16 cellular contexts compared by ENCODE assay signal in genomic region chr7:27139335-27140107, GRCh38. TPM values are rescaled to one million over a fixed set of nuclear protein-coding genes. Genes with fewer than 3 reads are reported as not detected.
DNase-seq lines count a peak whose midpoint lies in the region; ATAC-seq and TF ChIP-seq lines count a peak whose summit lies in the region.
"Had no signal": no experiment of that assay in that cellular context is flagged by ENCODE, and none has a peak within 500 bp of the region (broad histone marks: within the 10 kb centered on the region; RNA-seq: fewer than 3 reads in every experiment).

No MANE protein-coding gene starts in this region.

- H3K36me3 ChIP-seq in GM23338 (ENCODE audit: insufficient read depth) = no peaks in the 10 kb centered on the region
- no peaks in the 10 kb centered on the region for H3K36me3 ChIP-seq in effector memory CD4-positive, alpha-beta T cell (ENCODE audit: control insufficient read depth, insufficient read depth, low read length)

- no peaks in the 10 kb centered on the region for H3K9me2 ChIP-seq in GM23338 (ENCODE audit: insufficient read depth)

- H3K4me1 ChIP-seq in GM23338 (ENCODE audit: insufficient read depth) = peaks cover 31% of the 10 kb centered on the region
- H3K4me1 ChIP-seq in effector memory CD4-positive, alpha-beta T cell (ENCODE audit: control insufficient read depth, insufficient read depth, low read length, poor library complexity, severe bottlenecking) = no peaks in the 10 kb centered on the region

- peaks cover 44% of the 10 kb centered on the region for H3F3A ChIP-seq in GM23338 (replicated peaks; ENCODE audit: low read depth)

- CTCF ChIA-PET in MCF 10A (lab: Yijun Ruan, JAX) (interaction anchor here (0.6 to 6.7 kb wide), 9 partner anchors 11 to 476 kb away, joined by 3 to 190 read pairs (median 3); no protein-coding TSS in a partner anchor), GM10248 (lab: Yijun Ruan, JAX) (no interaction called here)

- H3K9me3 ChIP-seq in effector memory CD4-positive, alpha-beta T cell (ENCODE audit: control insufficient read depth, low read length) = no peaks in the 10 kb centered on the region

- H3K27ac Mint-ChIP-seq in GM23338 = no peak overlapping the region
- H3K27ac Mint-ChIP-seq in MCF 10A (ENCODE audit: low read depth, unreplicated experiment) = peak overlapping the region; percentile 99
- H3K27ac Mint-ChIP-seq: activated naive CD4-positive, alpha-beta T cell treated with anti-CD3 and anti-CD28 coated beads, Interleukin-2, amount 50 U/mL, for 24 hours had no signal

- H3K4me3 Mint-ChIP-seq in GM23338 = no peak overlapping the region; the same call in 2 of the 3 replicates
- H3K4me3 Mint-ChIP-seq in MCF 10A (ENCODE audit: unreplicated experiment) = peak overlapping the region; percentile 100
- H3K4me3 Mint-ChIP-seq: activated CD4-positive, alpha-beta memory T cell treated with anti-CD3 and anti-CD28 coated beads for 36 hours; activated naive CD4-positive, alpha-beta T cell treated with anti-CD3 and anti-CD28 coated beads, Interleukin-2, amount 50 U/mL, for 24 hours had no signal

- POLR2A ChIA-PET in MCF 10A (lab: Yijun Ruan, JAX) = interaction anchor here (0.6 to 7.2 kb wide), 20 partner anchors 8 to 935 kb away, joined by 3 to 459 read pairs (median 32); partner anchors contain the start of genes HOXA1, HOXA4, HOXA9 and SKAP2
- POLR2A ChIA-PET in GM10248 (lab: Yijun Ruan, JAX) = no interaction called here

- H2AFZ ChIP-seq in GM23338 = peak overlapping the region; percentile 89

- TF ChIP-seq CTCF in GM23338 (conservative IDR thresholded peaks at IDR 0.05; ENCODE audit: low read depth in 2 of 2) = no peak
- TF ChIP-seq CTCF in MCF 10A (IDR thresholded peaks at IDR 0.05; ENCODE audit: unreplicated experiment) = no peak
- TF ChIP-seq CTCF in GM10248 (IDR thresholded peaks at IDR 0.05; ENCODE audit: control extremely low read depth, extremely low read depth, low read depth, missing control alignments) = no peak

- no peaks in the 10 kb centered on the region for H3K79me2 ChIP-seq in GM23338 (replicated peaks; ENCODE audit: insufficient read depth)

- no TSS peak for BruUV-seq in MCF 10A (replicated peaks; lab: Mats Ljungman, UMichigan)

- H3K27me3 Mint-ChIP-seq in GM23338 (ENCODE audit: insufficient read depth, low read depth, poor library complexity) (peaks cover 100% of the 10 kb centered on the region), MCF 10A (ENCODE audit: insufficient read depth, unreplicated experiment) (no peaks in the 10 kb centered on the region)

- intact Hi-C loops in MCF 10A (cut with micrococcal nuclease) = loop anchor here (5.0 kb wide), 3 partner anchors 472 to 937 kb away; partner anchors contain the start of genes CBX3 and HNRNPA2B1
- intact Hi-C loops in sciatic nerve (cut with DNase I) = no loop called here

- peak overlapping the region; percentile 51 for H3K4me3 ChIP-seq in GM23338
- no peak overlapping the region for H3K4me3 ChIP-seq in effector memory CD4-positive, alpha-beta T cell (ENCODE audit: insufficient read depth, low read depth, low read length, poor library complexity, severe bottlenecking)

- DNase-seq in GM23338 (ENCODE audit: low spot score) (peak; percentile 76), MCF 10A (ENCODE audit: unreplicated experiment) (peak; percentile 61), left kidney (ENCODE audit: low read depth, low spot score) (peak; percentile 78), sciatic nerve (ENCODE audit: low spot score) (peak; percentile 66), GM10248 (ENCODE audit: extremely low spot score) (no peak), GM19240 (ENCODE audit: insufficient read length, low spot score) (no peak)
- no peak for DNase-seq in effector memory CD4-positive, alpha-beta T cell
- DNase-seq: activated CD4-positive, alpha-beta memory T cell treated with anti-CD3 and anti-CD28 coated beads for 36 hours; DMS79; glutamatergic neuron; NCI-H1694; right cardiac atrium; T-helper 1 cell had no signal

- H3K27ac ChIP-seq in GM23338 (ENCODE audit: low read depth) = no peak overlapping the region
- no peak overlapping the region for H3K27ac ChIP-seq in effector memory CD4-positive, alpha-beta T cell (ENCODE audit: insufficient read depth, low read length, poor library complexity, severe bottlenecking)

- peak overlapping the region; percentile 77 for H3K4me2 ChIP-seq in GM23338

- H3K36me3 Mint-ChIP-seq in GM23338 (ENCODE audit: low read depth) = no peaks in the 10 kb centered on the region; the same call in 2 of the 3 replicates
- H3K36me3 Mint-ChIP-seq in MCF 10A (ENCODE audit: insufficient read depth, unreplicated experiment) = peaks cover 27% of the 10 kb centered on the region
- H3K36me3 Mint-ChIP-seq: activated CD4-positive, alpha-beta memory T cell treated with anti-CD3 and anti-CD28 coated beads for 36 hours; activated naive CD4-positive, alpha-beta T cell treated with anti-CD3 and anti-CD28 coated beads, Interleukin-2, amount 50 U/mL, for 24 hours had no signal

- H3K9me3 Mint-ChIP-seq in GM23338 (peaks cover 8% of the 10 kb centered on the region; the same call in 2 of the 3 replicates), MCF 10A (ENCODE audit: unreplicated experiment) (no peaks in the 10 kb centered on the region)
- H3K9me3 Mint-ChIP-seq: activated CD4-positive, alpha-beta memory T cell treated with anti-CD3 and anti-CD28 coated beads for 36 hours; activated naive CD4-positive, alpha-beta T cell treated with anti-CD3 and anti-CD28 coated beads, Interleukin-2, amount 50 U/mL, for 24 hours had no signal

- H3K27me3 ChIP-seq in GM23338 (ENCODE audit: insufficient read depth) = peaks cover 100% of the 10 kb centered on the region
- H3K27me3 ChIP-seq in effector memory CD4-positive, alpha-beta T cell (replicated peaks; ENCODE audit: control insufficient read depth, insufficient read depth, low read length, poor library complexity, severe bottlenecking) = peaks cover 18% of the 10 kb centered on the region

- peaks cover 21% of the 10 kb centered on the region for H3K4me1 Mint-ChIP-seq in GM23338
- H3K4me1 Mint-ChIP-seq in MCF 10A (ENCODE audit: insufficient read depth, unreplicated experiment) = peaks cover 52% of the 10 kb centered on the region

- peaks cover 50% of the 10 kb centered on the region for H4K20me1 ChIP-seq in GM23338 (replicated peaks; ENCODE audit: insufficient read depth)

- ATAC-seq in GM23338 = peak; percentile 15
- ATAC-seq in sciatic nerve = no peak
- ATAC-seq in GM19397 (IDR thresholded peaks at IDR 0.05; ENCODE audit: unreplicated experiment) = no peak
- ATAC-seq: HCT116, right cardiac atrium had no signal

RNA-seq across cellular contexts. Expression of gene HOXA5, which starts 4.0 kb away (rescaled TPM):
- not detected in 2 replicates for total RNA-seq in GM23338 (2014; rRNA removed; shearing (Covaris generic))
- polyA plus RNA-seq in GM23338 (2016; fragmentation: Nextera tagmentation; extraction: Ambion mirVana) = not detected in 2 replicates
- total RNA-seq in MCF 10A (2022) (7.4 and 8.8 TPM in 2 replicates), sciatic nerve (20.1 TPM)
- total RNA-seq: activated CD4-positive, alpha-beta memory T cell treated with anti-CD3 and anti-CD28 coated beads for 36 hours had no signal

RNA-seq across cellular contexts. Expression of gene HOXA6, which starts 8.1 kb away (rescaled TPM):
- total RNA-seq in GM23338 (2014; rRNA removed; shearing (Covaris generic)) = not detected in 2 replicates
- polyA plus RNA-seq in GM23338 (2016; fragmentation: Nextera tagmentation; extraction: Ambion mirVana) = not detected in 2 replicates
- 0.96 and 2.0 TPM in 2 replicates for total RNA-seq in MCF 10A (2022)
- 15.8 TPM for total RNA-seq in sciatic nerve
- total RNA-seq: activated CD4-positive, alpha-beta memory T cell treated with anti-CD3 and anti-CD28 coated beads for 36 hours; right cardiac atrium had no signal
- polyA plus RNA-seq: right cardiac atrium had no signal

RNA-seq across cellular contexts. Expression of gene HOXA4, which starts 9.0 kb away (rescaled TPM):
- not detected in 2 replicates for total RNA-seq in GM23338 (2014; rRNA removed; shearing (Covaris generic))
- polyA plus RNA-seq in GM23338 (2016; fragmentation: Nextera tagmentation; extraction: Ambion mirVana) = not detected in 2 replicates
- total RNA-seq in MCF 10A (2022) (2.6 and 3.7 TPM in 2 replicates), sciatic nerve (10.0 TPM)
- total RNA-seq: activated CD4-positive, alpha-beta memory T cell treated with anti-CD3 and anti-CD28 coated beads for 36 hours had no signal

RNA-seq across cellular contexts. Expression of gene HOXA3, which starts 12.9 kb away (rescaled TPM):
- not detected in 2 replicates for total RNA-seq in GM23338 (2014; rRNA removed; shearing (Covaris generic))
- not detected in 2 replicates for polyA plus RNA-seq in GM23338 (2016; fragmentation: Nextera tagmentation; extraction: Ambion mirVana)
- total RNA-seq in MCF 10A (2022) = 8.2 and 14.0 TPM in 2 replicates
- total RNA-seq in sciatic nerve = 20.9 TPM
- total RNA-seq: activated CD4-positive, alpha-beta memory T cell treated with anti-CD3 and anti-CD28 coated beads for 36 hours had no signal

RNA-seq across cellular contexts. Expression of gene HOXA7, which starts 17.0 kb away (rescaled TPM):
- total RNA-seq in GM23338 (2014; rRNA removed; shearing (Covaris generic)) = not detected in 2 replicates
- 0.24 TPM in 1 of 2 replicates, not detected in the other for polyA plus RNA-seq in GM23338 (2016; fragmentation: Nextera tagmentation; extraction: Ambion mirVana)
- total RNA-seq in MCF 10A (2022) = 0.29 and 0.44 TPM in 2 replicates
- 6.2 TPM for total RNA-seq in sciatic nerve
- total RNA-seq: activated CD4-positive, alpha-beta memory T cell treated with anti-CD3 and anti-CD28 coated beads for 36 hours; right cardiac atrium had no signal

Comparison
In these comparisons a context has a peak if more than half of its experiments do, and no peak if none do; other contexts are left out.
1. DNase-seq: peak in GM23338 (single experiment), MCF 10A (single experiment), left kidney (single experiment) and sciatic nerve (single experiment); none in GM10248 (single experiment), effector memory CD4-positive, alpha-beta T cell (0 of 3) and GM19240 (single experiment).